ENCODE assay signal across 1 cellular context in the genomic region with DNA sequence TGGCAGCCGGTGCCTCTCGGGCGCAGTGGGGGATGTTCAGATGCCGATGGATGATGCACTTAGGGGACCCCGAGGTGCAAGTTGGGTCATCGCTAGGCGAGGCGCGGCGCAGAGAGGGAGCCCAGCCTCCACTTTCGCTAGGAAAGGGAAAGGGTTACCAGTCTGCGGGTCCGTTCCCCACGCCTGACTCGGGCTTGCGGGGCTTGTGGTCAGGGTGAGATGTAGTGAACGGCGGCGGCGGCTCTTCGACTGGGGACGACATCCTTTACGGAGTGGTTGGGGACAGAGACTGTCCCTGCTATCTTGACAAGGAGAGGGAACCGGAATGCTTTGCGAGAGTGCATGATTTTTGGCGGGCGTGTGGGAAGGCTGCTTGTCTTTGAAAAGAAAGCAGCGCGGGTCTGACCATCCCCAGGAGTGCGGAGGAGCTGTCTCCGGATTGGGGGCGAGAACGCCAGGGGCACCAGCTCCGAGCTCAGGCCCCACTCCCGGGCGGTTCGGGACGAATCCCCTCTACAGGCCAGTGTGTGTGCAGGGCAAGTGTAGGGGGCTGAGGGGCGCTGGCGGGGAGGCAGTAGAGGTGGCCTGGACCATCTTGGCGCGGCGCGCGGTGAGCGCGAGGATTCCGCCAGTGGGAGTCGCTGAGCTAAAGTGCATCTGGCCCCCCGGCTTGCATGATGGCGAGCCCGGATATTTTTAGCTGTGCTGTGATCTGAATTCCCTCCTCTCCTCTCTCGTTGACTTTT.
TF ChIP-seq lines count a peak whose summit lies in the region.

No MANE protein-coding gene starts in this region.

TF ChIP-seq in GM23338, 12 proteins besides CTCF, POLR2A, EP300 and RAD21 (continued from another document):
- TF ChIP-seq, protein P1, sequence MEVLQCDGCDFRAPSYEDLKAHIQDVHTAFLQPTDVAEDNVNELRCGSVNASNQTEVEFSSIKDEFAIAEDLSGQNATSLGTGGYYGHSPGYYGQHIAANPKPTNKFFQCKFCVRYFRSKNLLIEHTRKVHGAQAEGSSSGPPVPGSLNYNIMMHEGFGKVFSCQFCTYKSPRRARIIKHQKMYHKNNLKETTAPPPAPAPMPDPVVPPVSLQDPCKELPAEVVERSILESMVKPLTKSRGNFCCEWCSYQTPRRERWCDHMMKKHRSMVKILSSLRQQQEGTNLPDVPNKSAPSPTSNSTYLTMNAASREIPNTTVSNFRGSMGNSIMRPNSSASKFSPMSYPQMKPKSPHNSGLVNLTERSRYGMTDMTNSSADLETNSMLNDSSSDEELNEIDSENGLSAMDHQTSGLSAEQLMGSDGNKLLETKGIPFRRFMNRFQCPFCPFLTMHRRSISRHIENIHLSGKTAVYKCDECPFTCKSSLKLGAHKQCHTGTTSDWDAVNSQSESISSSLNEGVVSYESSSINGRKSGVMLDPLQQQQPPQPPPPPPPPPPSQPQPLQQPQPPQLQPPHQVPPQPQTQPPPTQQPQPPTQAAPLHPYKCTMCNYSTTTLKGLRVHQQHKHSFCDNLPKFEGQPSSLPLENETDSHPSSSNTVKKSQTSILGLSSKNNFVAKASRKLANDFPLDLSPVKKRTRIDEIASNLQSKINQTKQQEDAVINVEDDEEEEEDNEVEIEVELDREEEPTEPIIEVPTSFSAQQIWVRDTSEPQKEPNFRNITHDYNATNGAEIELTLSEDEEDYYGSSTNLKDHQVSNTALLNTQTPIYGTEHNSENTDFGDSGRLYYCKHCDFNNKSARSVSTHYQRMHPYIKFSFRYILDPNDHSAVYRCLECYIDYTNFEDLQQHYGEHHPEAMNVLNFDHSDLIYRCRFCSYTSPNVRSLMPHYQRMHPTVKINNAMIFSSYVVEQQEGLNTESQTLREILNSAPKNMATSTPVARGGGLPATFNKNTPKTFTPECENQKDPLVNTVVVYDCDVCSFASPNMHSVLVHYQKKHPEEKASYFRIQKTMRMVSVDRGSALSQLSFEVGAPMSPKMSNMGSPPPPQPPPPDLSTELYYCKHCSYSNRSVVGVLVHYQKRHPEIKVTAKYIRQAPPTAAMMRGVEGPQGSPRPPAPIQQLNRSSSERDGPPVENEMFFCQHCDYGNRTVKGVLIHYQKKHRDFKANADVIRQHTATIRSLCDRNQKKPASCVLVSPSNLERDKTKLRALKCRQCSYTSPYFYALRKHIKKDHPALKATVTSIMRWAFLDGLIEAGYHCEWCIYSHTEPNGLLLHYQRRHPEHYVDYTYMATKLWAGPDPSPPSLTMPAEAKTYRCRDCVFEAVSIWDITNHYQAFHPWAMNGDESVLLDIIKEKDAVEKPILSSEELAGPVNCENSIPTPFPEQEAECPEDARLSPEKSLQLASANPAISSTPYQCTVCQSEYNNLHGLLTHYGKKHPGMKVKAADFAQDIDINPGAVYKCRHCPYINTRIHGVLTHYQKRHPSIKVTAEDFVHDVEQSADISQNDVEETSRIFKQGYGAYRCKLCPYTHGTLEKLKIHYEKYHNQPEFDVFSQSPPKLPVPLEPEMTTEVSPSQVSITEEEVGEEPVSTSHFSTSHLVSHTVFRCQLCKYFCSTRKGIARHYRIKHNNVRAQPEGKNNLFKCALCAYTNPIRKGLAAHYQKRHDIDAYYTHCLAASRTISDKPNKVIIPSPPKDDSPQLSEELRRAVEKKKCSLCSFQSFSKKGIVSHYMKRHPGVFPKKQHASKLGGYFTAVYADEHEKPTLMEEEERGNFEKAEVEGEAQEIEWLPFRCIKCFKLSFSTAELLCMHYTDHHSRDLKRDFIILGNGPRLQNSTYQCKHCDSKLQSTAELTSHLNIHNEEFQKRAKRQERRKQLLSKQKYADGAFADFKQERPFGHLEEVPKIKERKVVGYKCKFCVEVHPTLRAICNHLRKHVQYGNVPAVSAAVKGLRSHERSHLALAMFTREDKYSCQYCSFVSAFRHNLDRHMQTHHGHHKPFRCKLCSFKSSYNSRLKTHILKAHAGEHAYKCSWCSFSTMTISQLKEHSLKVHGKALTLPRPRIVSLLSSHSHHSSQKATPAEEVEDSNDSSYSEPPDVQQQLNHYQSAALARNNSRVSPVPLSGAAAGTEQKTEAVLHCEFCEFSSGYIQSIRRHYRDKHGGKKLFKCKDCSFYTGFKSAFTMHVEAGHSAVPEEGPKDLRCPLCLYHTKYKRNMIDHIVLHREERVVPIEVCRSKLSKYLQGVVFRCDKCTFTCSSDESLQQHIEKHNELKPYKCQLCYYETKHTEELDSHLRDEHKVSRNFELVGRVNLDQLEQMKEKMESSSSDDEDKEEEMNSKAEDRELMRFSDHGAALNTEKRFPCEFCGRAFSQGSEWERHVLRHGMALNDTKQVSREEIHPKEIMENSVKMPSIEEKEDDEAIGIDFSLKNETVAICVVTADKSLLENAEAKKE (CRISPR knock-in tag; IDR thresholded peaks at IDR 0.05), result no peak
